ENCODE assay signal across 26 cellular contexts in genomic region chr21:46178961-46179360, GRCh38. TPM values are rescaled to one million over a fixed set of nuclear protein-coding genes. Genes with fewer than 3 reads are reported as not detected.
"Had no signal": no experiment of that assay in that cellular context is flagged by ENCODE, and none has a peak within 500 bp of the region (broad histone marks: within the 10 kb centered on the region; RNA-seq: fewer than 3 reads in every experiment).

No MANE protein-coding gene starts in this region.

- H2AFZ ChIP-seq: neural progenitor cell had no signal

- H3K4me3 ChIP-seq: lower lobe of right lung, neural progenitor cell, ovary, stomach, testis, thyroid gland, transverse colon, upper lobe of left lung had no signal

- H3K4me2 ChIP-seq: neural progenitor cell had no signal

- ATAC-seq: left cardiac atrium; lower lobe of right lung; naive thymus-derived CD8-positive, alpha-beta T cell; right cardiac atrium; stimulated activated naive B cell treated with anti-CD40 and anti-IgM and Interleukin-4, amounts not matched to agents 10 μg/mL and 1 μg/mL and 100 μg/mL, for 72 hours; stimulated activated naive CD8-positive, alpha-beta T cell treated with anti-CD3 and anti-CD28 coated beads, Interleukin-15, Interleukin-2, amounts not matched to agents 100 U/mL and 50 U/mL, for 24 hours had no signal

- FAIRE-seq: keratinocyte, urothelium cell line had no signal

- H3K36me3 ChIP-seq: lower lobe of right lung, neural progenitor cell, neutrophil, ovary, thyroid gland, transverse colon, upper lobe of left lung had no signal

- H3K4me1 ChIP-seq: lower lobe of right lung, neural progenitor cell, thyroid gland had no signal

- H3K9me3 ChIP-seq: lower lobe of right lung, neutrophil, ovary, testis, thyroid gland, transverse colon had no signal

- H3K9ac ChIP-seq: neural progenitor cell had no signal

- DNase-seq: hippocampal formation; kidney glomerular epithelial cell; left cardiac atrium; lower lobe of right lung; mammary epithelial cell; mesenchymal stem cell; naive thymus-derived CD8-positive, alpha-beta T cell; occipital lobe; right cardiac atrium; stimulated activated CD4-positive, alpha-beta T cell treated with anti-CD3 and anti-CD28 coated beads, Interleukin-12 subunit alpha, Interleukin-12 subunit beta, amount 100 ng/mL, for 4 hours; stimulated activated CD4-positive, alpha-beta T cell treated with anti-CD3 and anti-CD28 coated beads, Interleukin-15, amount 100 ng/mL, for 24 hours; stimulated activated CD4-positive, alpha-beta T cell treated with anti-CD3 and anti-CD28 coated beads, Interleukin-2, amount 100 ng/mL, for 24 hours; stimulated activated CD4-positive, alpha-beta T cell treated with anti-CD3 and anti-CD28 coated beads, Interleukin-4, amount 100 ng/mL, for 1 hour; stimulated activated naive B cell treated with anti-CD40 and anti-IgM and Interleukin-4, amounts not matched to agents 10 μg/mL and 1 μg/mL and 100 μg/mL, for 72 hours; stimulated activated naive CD8-positive, alpha-beta T cell treated with anti-CD3 and anti-CD28 coated beads, Interleukin-15, Interleukin-2, amounts not matched to agents 100 U/mL and 50 U/mL, for 24 hours; stomach; testis; thyroid gland; transverse colon had no signal

- H3K27me3 ChIP-seq: neural progenitor cell, neutrophil, ovary, testis, thyroid gland, transverse colon, upper lobe of left lung had no signal

- H3K27ac ChIP-seq: lower lobe of right lung, neural progenitor cell, neutrophil, ovary, stomach, testis, thyroid gland, transverse colon, upper lobe of left lung had no signal

RNA-seq across cellular contexts. Expression of gene FTCD, which starts 23.6 kb away (rescaled TPM):
- total RNA-seq: occipital lobe, pulmonary artery endothelial cell, transverse colon had no signal
- polyA plus RNA-seq: keratinocyte; mammary epithelial cell; naive thymus-derived CD8-positive, alpha-beta T cell had no signal
